In the genomic region with DNA sequence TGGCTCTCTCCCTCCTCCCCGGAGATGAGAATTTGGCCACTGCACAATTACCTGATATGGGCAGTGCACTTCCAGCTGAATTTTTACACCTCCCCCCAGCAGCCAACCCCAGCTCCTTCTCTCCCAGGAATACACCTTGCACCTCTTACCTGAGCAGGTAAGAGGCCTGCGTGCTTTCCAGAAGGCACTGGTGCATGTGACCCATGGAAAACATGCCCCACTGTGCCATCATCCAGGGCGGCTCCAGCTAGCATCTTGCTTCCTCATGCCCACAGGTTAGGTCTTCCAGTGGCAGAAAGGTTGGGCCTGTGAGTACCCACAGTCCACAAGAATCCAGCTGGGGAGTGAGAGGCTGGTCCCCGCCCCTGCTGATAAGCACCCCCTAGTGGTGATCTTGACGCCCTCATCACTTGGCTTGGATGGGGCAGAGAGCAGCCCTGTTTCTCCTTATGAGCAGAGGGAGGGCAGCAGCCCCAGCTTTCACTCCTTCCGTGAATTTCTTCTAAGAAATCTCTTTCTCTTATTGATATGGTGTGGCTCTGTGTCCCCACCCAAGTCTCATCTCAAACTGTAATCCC, we compare ENCODE assay signal across 8 cellular contexts. TPM values are rescaled to one million over a fixed set of nuclear protein-coding genes. Genes with fewer than 3 reads are reported as not detected.
A peak's percentile ranks its signal among the peaks of the same experiment; 100 is the strongest.
DNase-seq lines count a peak whose midpoint lies in the region; ATAC-seq and TF ChIP-seq lines count a peak whose summit lies in the region.

No MANE protein-coding gene starts in this region.

- no peak overlapping the region for H4K91ac ChIP-seq in H9 (ENCODE audit: insufficient read length, low read depth, low read length)

- in situ Hi-C loops in astrocyte of the cerebellum (cut with HindIII; ENCODE audit: low sequenced_read_pairs), result no loop called here

- no peaks in the 10 kb centered on the region for H3K79me1 ChIP-seq in H9 (ENCODE audit: insufficient read depth, low read depth, low read length, poor library complexity, severe bottlenecking)

- no peak overlapping the region for H3K23ac ChIP-seq in H9 (ENCODE audit: insufficient read length, low read depth, low read length)

- no peak overlapping the region for H3K27ac ChIP-seq in H9 (ENCODE audit: insufficient read length, low read depth, low read length)

- no peak overlapping the region for H2BK120ac ChIP-seq in H9 (ENCODE audit: low read depth, low read length, poor library complexity, severe bottlenecking)

- TF ChIP-seq CTCF in Caco-2 (IDR thresholded peaks at IDR 0.05; ENCODE audit: insufficient read depth in 1 of 2, low read depth in 1 of 2, low read length in 1 of 2, severe bottlenecking in 1 of 2, unreplicated experiment in 1 of 2) (peak in 1 of 2 experiments; percentile 45), H9 (conservative IDR thresholded peaks at IDR 0.05) (peak; percentile 85), astrocyte of the cerebellum (IDR thresholded peaks at IDR 0.05; ENCODE audit: low read depth, low read length, missing control alignments) (peak; percentile 21), nephron progenitor cell (IDR thresholded peaks at IDR 0.05) (peak; percentile 21)

- no peak overlapping the region for H2AK5ac ChIP-seq in H9 (ENCODE audit: insufficient read length, low read length)

- no peak overlapping the region for H3K4me3 ChIP-seq in Caco-2 (ENCODE audit: low read depth, low read length)
- H3K4me3 ChIP-seq in astrocyte of the cerebellum (ENCODE audit: low read depth, low read length), result no peak overlapping the region

- no peak overlapping the region for H2BK5ac ChIP-seq in H9 (ENCODE audit: insufficient read length, low read length)

- H3K4me2 ChIP-seq in H9 (ENCODE audit: insufficient read depth, insufficient read length, low read length), result no peak overlapping the region

- H3K4me3 Mint-ChIP-seq in Caco-2 (ENCODE audit: unreplicated experiment) (no peak overlapping the region), H9 (no peak overlapping the region), nephron progenitor cell (no peak overlapping the region)

- H4K8ac ChIP-seq in H9 (replicated peaks; ENCODE audit: insufficient read length, low read depth, low read length), result no peak overlapping the region

- H3K4me1 Mint-ChIP-seq in Caco-2 (ENCODE audit: low read depth, unreplicated experiment) (peaks cover 7% of the 10 kb centered on the region), H9 (peaks cover 2 to 14% of the 10 kb centered on the region in 2 experiments; a peak in 2 of 4 replicates), nephron progenitor cell (peaks cover 22% of the 10 kb centered on the region)

- no peak overlapping the region for H4K5ac ChIP-seq in H9 (ENCODE audit: insufficient read length, low read depth, low read length)

- H3K27me3 Mint-ChIP-seq in Caco-2 (ENCODE audit: insufficient read depth, unreplicated experiment), result no peaks in the 10 kb centered on the region
- H3K27me3 Mint-ChIP-seq in H9 (ENCODE audit: low read depth), result no peaks in the 10 kb centered on the region
- H3K27me3 Mint-ChIP-seq in nephron progenitor cell (ENCODE audit: low read depth, poor library complexity), result peaks cover 27% of the 10 kb centered on the region

- H3T11ph ChIP-seq in H9 (ENCODE audit: low read length), result no peak overlapping the region

- CTCF ChIA-PET in Caco-2 (lab: Charles Lee), result interaction anchor here (0.5 to 0.8 kb wide), 3 partner anchors 70 to 311 kb away, joined by 3 to 5 read pairs (median 3); no protein-coding TSS in a partner anchor

- peaks cover 9% of the 10 kb centered on the region for H3K9me3 Mint-ChIP-seq in Caco-2 (ENCODE audit: unreplicated experiment)
- no peaks in the 10 kb centered on the region for H3K9me3 Mint-ChIP-seq in H9
- no peaks in the 10 kb centered on the region for H3K9me3 Mint-ChIP-seq in nephron progenitor cell

- WGBS in H9 (ENCODE audit: extremely low coverage, insufficient read length, low lambda C conversion rate), result no CpG with 5 or more reads among the region's 6 CpGs

- no peak overlapping the region; the same call in 1 of the 2 replicates for H3K14ac ChIP-seq in H9 (ENCODE audit: insufficient read depth, low read length)

- H2AFZ ChIP-seq in H9 (ENCODE audit: low read length), result no peak overlapping the region

- H3K9ac ChIP-seq in H9 (ENCODE audit: extremely low read depth, insufficient read length, low read length), result no peak overlapping the region

- H3K27ac Mint-ChIP-seq in Caco-2 (ENCODE audit: unreplicated experiment) (no peak overlapping the region), H9 (peak overlapping the region in 1 of 3 experiments; percentile 41; a peak in 3 of 7 replicates), nephron progenitor cell (no peak overlapping the region)

- DNase-seq in Caco-2, result peak; percentile 39 to 50
- peak; percentile 74 for DNase-seq in H9
- DNase-seq in SKM-1 treated with dmso at 0.1 percent for 144 hours (lab: John Stamatoyannopoulos, UW; ENCODE audit: unreplicated experiment), result peak; percentile 49
- no peak for DNase-seq in astrocyte of the cerebellum (ENCODE audit: low read depth)
- DNase-seq in nephron progenitor cell, result no peak
- no peak for DNase-seq in stimulated activated naive CD4-positive, alpha-beta T cell (lab: John Stamatoyannopoulos, UW)

- H3K27me3 ChIP-seq in Caco-2 (replicated peaks; ENCODE audit: control insufficient read depth, insufficient read depth, low read length) (no peaks in the 10 kb centered on the region), H9 (ENCODE audit: insufficient read depth, low read length) (no peaks in the 10 kb centered on the region)

- BruUV-seq in Caco-2 (replicated peaks; lab: Mats Ljungman, UMichigan), result no TSS peak

- H3K18ac ChIP-seq in H9 (ENCODE audit: insufficient read length, low read depth, low read length), result no peak overlapping the region

- intact Hi-C loops in Caco-2 (cut with micrococcal nuclease; ENCODE audit: unreplicated experiment), result no loop called here

- ATAC-seq in GM21367 (IDR thresholded peaks at IDR 0.05; ENCODE audit: unreplicated experiment), result no peak
- ATAC-seq in GM18520 (IDR thresholded peaks at IDR 0.05; ENCODE audit: unreplicated experiment), result no peak

- H3K23me2 ChIP-seq in H9 (ENCODE audit: insufficient read length, low read depth, low read length, poor library complexity, severe bottlenecking), result no peaks in the 10 kb centered on the region

- H3K56ac ChIP-seq in H9 (ENCODE audit: insufficient read length, low read depth, low read length), result no peak overlapping the region

- no peaks in the 10 kb centered on the region for H3K9me3 ChIP-seq in Caco-2
- H3K9me3 ChIP-seq in H9 (ENCODE audit: control insufficient read depth, low read depth, low read length), result no peaks in the 10 kb centered on the region

- no peak overlapping the region for H3K4ac ChIP-seq in H9 (ENCODE audit: low read depth, low read length)

- no peaks in the 10 kb centered on the region for H3K79me2 ChIP-seq in H9 (ENCODE audit: insufficient read depth, low read length)

- H2BK15ac ChIP-seq in H9 (ENCODE audit: low read depth, low read length), result no peak overlapping the region

- H2BK20ac ChIP-seq in H9 (ENCODE audit: low read depth, low read length, poor library complexity, severe bottlenecking), result no peak overlapping the region

- H3K4me1 ChIP-seq in Caco-2 (no peaks in the 10 kb centered on the region), H9 (ENCODE audit: insufficient read depth, low read length) (no peaks in the 10 kb centered on the region)

- POLR2A ChIA-PET in Caco-2 (lab: Charles Lee), result no interaction called here

- H4K20me1 ChIP-seq in H9 (ENCODE audit: control insufficient read depth, insufficient read depth, insufficient read length), result no peaks in the 10 kb centered on the region

- H3K36me3 Mint-ChIP-seq in Caco-2 (ENCODE audit: insufficient read depth, unreplicated experiment) (peaks cover 4% of the 10 kb centered on the region), H9 (ENCODE audit: insufficient read depth in 1 of 3, low read depth in 3 of 3) (no peaks in the 10 kb centered on the region), nephron progenitor cell (ENCODE audit: low read depth) (peaks cover 35% of the 10 kb centered on the region)

- peaks cover 2% of the 10 kb centered on the region; the same call in 1 of the 2 replicates for H3K36me3 ChIP-seq in Caco-2 (ENCODE audit: control insufficient read depth, insufficient read depth, low read length)

- no peak overlapping the region for H2BK12ac ChIP-seq in H9 (ENCODE audit: insufficient read length, low read depth, low read length)

RNA-seq across cellular contexts. Expression of a gene that starts 57.8 kb away (rescaled TPM):
- 14.4 and 15.6 TPM in 2 replicates for total RNA-seq in Caco-2 (2022)
- total RNA-seq in H9 (2021), result 3.8 and 4.5 TPM in 2 replicates

Comparison
In these comparisons a context has a peak if more than half of its experiments do, and no peak if none do; other contexts are left out.
1. DNase-seq: peak in Caco-2 (2 of 2), H9 (single experiment) and SKM-1 treated with dmso at 0.1 percent for 144 hours (single experiment); none in astrocyte of the cerebellum (single experiment), nephron progenitor cell (single experiment) and stimulated activated naive CD4-positive, alpha-beta T cell (0 of 6).